In genomic region chr22:22738959-22739585, GRCh38 we compare ENCODE assay signal across 27 cellular contexts.
"Had no signal": no experiment of that assay in that cellular context is flagged by ENCODE, and none has a peak within 500 bp of the region (broad histone marks: within the 10 kb centered on the region; RNA-seq: fewer than 3 reads in every experiment).

No MANE protein-coding gene starts in this region.

- H3K36me3 ChIP-seq: ascending aorta, SJSA1, WERI-Rb-1 had no signal

- H3K27ac ChIP-seq: ascending aorta, KMS-11, SJSA1, WERI-Rb-1 had no signal

- H3K4me2 ChIP-seq: KMS-11, SK-N-SH had no signal

- H3K9me3 ChIP-seq: ascending aorta, SJSA1, SK-N-SH had no signal

- H3K4me3 ChIP-seq: ascending aorta, SJSA1 had no signal

- H3K9ac ChIP-seq: KMS-11, SK-N-SH had no signal

- H3K4me1 ChIP-seq: ascending aorta, SJSA1 had no signal

- DNase-seq: activated CD4-positive, alpha-beta T cell treated with anti-CD3 and anti-CD28 coated beads for 1 hour; activated CD4-positive, alpha-beta T cell treated with anti-CD3 and anti-CD28 coated beads, Interleukin-2, amount 10 ng/mL, durations not matched to agents 24 days and 14 days; activated CD4-positive, alpha-beta T cell treated with anti-CD3 and anti-CD28 coated beads, Interleukin-2, amount 50 U/mL, for 4 hours; activated CD4-positive, CD25-positive, alpha-beta regulatory T cell; activated CD8-positive, alpha-beta T cell treated with anti-CD3 and anti-CD28 coated beads for 36 hours; activated gamma-delta T cell; activated naive CD4-positive, alpha-beta T cell treated with Interleukin-2 at 50 U/mL for 16 hours; activated naive CD8-positive, alpha-beta T cell treated with anti-CD3 and anti-CD28 coated beads, Interleukin-2, amount 10 ng/mL, durations not matched to agents 7 days and 5 days; activated T-cell treated with anti-CD3 and anti-CD28 coated beads, Interleukin-2, amount 50 U/mL, for 24 hours; amygdala; MM.1S; MV-4-11; NCI-H1092; NCI-H1436 treated with DMSO at 0.1 percent for 48 hours; NCI-H1694 treated with DMSO at 0.1 percent for 48 hours; NCI-H2029; NCI-H345; NCI-H524 treated with DMSO at 0.1 percent for 48 hours; RPMI8226; SHP77 treated with DMSO at 0.1 percent for 48 hours; SK-N-SH; T-helper 9 cell; WERI-Rb-1 had no signal

- H3K27me3 ChIP-seq: ascending aorta had no signal

- ATAC-seq: activated CD8-positive, alpha-beta T cell treated with anti-CD3 and anti-CD28 coated beads for 36 hours; Panc1 had no signal
